In genomic region chr5:132364319-132364718, GRCh38 we compare ENCODE assay signal across 11 cellular contexts. TPM values are rescaled to one million over a fixed set of nuclear protein-coding genes. Genes with fewer than 3 reads are reported as not detected.
DNase-seq lines count a peak whose midpoint lies in the region; ATAC-seq and TF ChIP-seq lines count a peak whose summit lies in the region.
"Had no signal": no experiment of that assay in that cellular context is flagged by ENCODE, and none has a peak within 500 bp of the region (broad histone marks: within the 10 kb centered on the region; RNA-seq: fewer than 3 reads in every experiment).

No MANE protein-coding gene starts in this region.

- no peak overlapping the region for H3K4me3 Mint-ChIP-seq in natural killer cell treated with Interleukin-12 subunit alpha and Interleukin-12 subunit beta and Interleukin-15 and Interleukin-18, amount 100 ng/mL, for 72 hours
- H3K4me3 Mint-ChIP-seq: activated CD4-positive, alpha-beta T cell treated with anti-CD3 and anti-CD28 coated beads for 36 hours had no signal

- peaks cover 0 to 3% of the 10 kb centered on the region in 2 donors for H3K36me3 ChIP-seq in lung (ENCODE audit: control insufficient read depth in 2 of 2, insufficient read depth in 2 of 2, low read length in 2 of 2)

- H3K27me3 ChIP-seq in lung (ENCODE audit: control insufficient read depth, insufficient read depth), result no peaks in the 10 kb centered on the region

- no peak overlapping the region for H3K27ac Mint-ChIP-seq in natural killer cell treated with Interleukin-12 subunit alpha and Interleukin-12 subunit beta and Interleukin-15 and Interleukin-18, amount 100 ng/mL, for 72 hours
- H3K27ac Mint-ChIP-seq: activated CD4-positive, alpha-beta T cell treated with anti-CD3 and anti-CD28 coated beads for 36 hours; progenitor cell of endocrine pancreas had no signal

- peaks cover 2 to 4% of the 10 kb centered on the region in 2 donors for H3K4me1 Mint-ChIP-seq in natural killer cell treated with Interleukin-12 subunit alpha and Interleukin-12 subunit beta and Interleukin-15 and Interleukin-18, amount 100 ng/mL, for 72 hours (ENCODE audit: low read depth in 2 of 2)

- intact Hi-C loops in Right ventricle myocardium inferior (cut with DNase I) (no loop called here), cardiac septum (cut with DNase I) (loop anchor here (5.0 kb wide), 1 partner anchor 72 kb away; the partner anchor contains the start of gene SLC22A4)

- no peak for DNase-seq in Right ventricle myocardium inferior (ENCODE audit: missing footprints)
- no peak for DNase-seq in cardiac septum (ENCODE audit: low spot score)
- DNase-seq in epithelial cell of prostate (ENCODE audit: low read depth, low spot score), result peak; percentile 73
- no peak for DNase-seq in lung (ENCODE audit: low spot score)
- no peak for DNase-seq in natural killer cell treated with Interleukin-12 subunit alpha and Interleukin-12 subunit beta and Interleukin-15 and Interleukin-18, amount 100 ng/mL, for 72 hours (ENCODE audit: low spot score)
- no peak for DNase-seq in amniotic stem cell (lab: John Stamatoyannopoulos, UW)
- DNase-seq in NCI-H2081 (lab: John Stamatoyannopoulos, UW), result no peak
- DNase-seq: activated CD4-positive, alpha-beta T cell treated with anti-CD3 and anti-CD28 coated beads for 36 hours; NCI-H1417 treated with DMSO at 0.1 percent for 48 hours had no signal

- TF ChIP-seq CTCF in lung (IDR thresholded peaks at IDR 0.05; ENCODE audit: control extremely low read depth, extremely low read depth), result no peak

- H3K9me3 Mint-ChIP-seq in natural killer cell treated with Interleukin-12 subunit alpha and Interleukin-12 subunit beta and Interleukin-15 and Interleukin-18, amount 100 ng/mL, for 72 hours, result no peaks in the 10 kb centered on the region

- no peaks in the 10 kb centered on the region for H3K9me3 ChIP-seq in lung (ENCODE audit: control insufficient read depth in 2 of 2, insufficient read depth in 1 of 2, low read length in 1 of 2)

- peaks cover 0 to 6% of the 10 kb centered on the region in 2 donors for H3K4me1 ChIP-seq in lung (ENCODE audit: control insufficient read depth in 2 of 2, insufficient read depth in 2 of 2, low read length in 2 of 2)

- H3K4me3 ChIP-seq in lung, result no peak overlapping the region

- no peaks in the 10 kb centered on the region for H3K27me3 Mint-ChIP-seq in natural killer cell treated with Interleukin-12 subunit alpha and Interleukin-12 subunit beta and Interleukin-15 and Interleukin-18, amount 100 ng/mL, for 72 hours
- H3K27me3 Mint-ChIP-seq: activated CD4-positive, alpha-beta T cell treated with anti-CD3 and anti-CD28 coated beads for 36 hours; progenitor cell of endocrine pancreas had no signal

- WGBS in lung, 2 donors, result 22 to 30% methylated on average over 1 of the region's 1 CpG

- no peaks in the 10 kb centered on the region for H3K36me3 Mint-ChIP-seq in natural killer cell treated with Interleukin-12 subunit alpha and Interleukin-12 subunit beta and Interleukin-15 and Interleukin-18, amount 100 ng/mL, for 72 hours

- H3K27ac ChIP-seq in epithelial cell of prostate, result peak overlapping the region; percentile 97
- peak overlapping the region; percentile 60 to 91 for H3K27ac ChIP-seq in lung (ENCODE audit: low read depth in 1 of 2, low read length in 1 of 2)

- ATAC-seq in Right ventricle myocardium inferior (peak; percentile 89), lung (ENCODE audit: insufficient read depth, low FRiP score) (no peak), GM19328 (IDR thresholded peaks at IDR 0.05; ENCODE audit: unreplicated experiment) (no peak)
- ATAC-seq in natural killer cell treated with Interleukin-12 subunit alpha and Interleukin-12 subunit beta and Interleukin-15 and Interleukin-18, amount 100 ng/mL, for 72 hours, result no peak
- ATAC-seq: activated CD4-positive, alpha-beta T cell treated with anti-CD3 and anti-CD28 coated beads for 36 hours had no signal

RNA-seq across cellular contexts. Expression of gene SLC22A5, which starts 5.2 kb away (rescaled TPM):
- 22.3 TPM for total RNA-seq in Right ventricle myocardium inferior
- total RNA-seq in cardiac septum, result 9.2 TPM
- total RNA-seq in lung, result 10 to 100 TPM in 1 of 2 donors, 1 to 10 TPM in 1; 8.5 to 12.7 TPM
- 1 to 10 TPM; 4.6 to 7.2 TPM for polyA plus RNA-seq in lung
- 1 to 10 TPM; 3.5 to 6.4 TPM for total RNA-seq in natural killer cell treated with Interleukin-12 subunit alpha and Interleukin-12 subunit beta and Interleukin-15 and Interleukin-18, amount 100 ng/mL, for 72 hours
